Comparison of ENCODE assay signal across 8 cellular contexts in the genomic region with DNA sequence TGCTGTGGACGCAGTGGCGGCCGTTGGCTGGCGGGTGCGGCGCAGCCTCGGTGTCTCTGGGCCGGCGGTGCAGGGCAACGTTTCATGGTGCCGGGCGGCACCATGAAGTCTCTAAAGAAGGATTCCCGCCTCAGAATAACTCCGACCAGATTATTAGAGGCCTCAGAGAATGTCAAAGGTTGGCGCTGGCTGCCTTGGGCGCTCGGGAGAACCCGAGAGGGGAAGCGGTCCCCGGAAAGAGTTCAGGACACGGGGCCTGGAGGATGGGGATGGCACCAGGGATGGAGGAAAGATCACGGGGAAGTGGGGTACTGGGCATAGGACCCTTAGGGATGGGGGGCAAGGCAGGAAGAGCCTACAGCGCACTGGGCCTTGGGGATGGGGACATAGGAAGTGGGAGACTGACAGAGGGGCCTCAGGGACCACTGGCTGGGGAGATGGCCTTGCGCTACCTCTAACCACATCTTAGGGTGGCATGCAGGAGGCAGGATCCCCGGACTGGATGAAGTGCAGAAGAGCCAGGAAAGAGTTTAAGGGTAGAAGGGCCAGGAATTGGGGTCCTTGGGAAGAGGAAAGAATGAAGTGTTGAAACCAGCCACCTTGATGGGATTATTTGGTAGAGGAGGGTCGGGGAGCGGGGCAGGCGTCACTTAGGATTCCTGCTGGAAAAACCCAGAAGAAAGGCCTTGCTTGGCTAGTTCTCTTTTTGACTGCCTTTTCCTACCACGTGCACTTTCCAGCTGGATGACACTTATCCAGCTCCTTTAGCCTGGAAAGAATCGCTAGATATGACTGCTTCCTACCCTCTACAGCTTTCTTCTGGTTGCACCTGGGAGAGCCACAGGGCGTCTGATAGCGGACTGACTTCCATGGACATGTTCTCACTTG. TPM values are rescaled to one million over a fixed set of nuclear protein-coding genes. Genes with fewer than 3 reads are reported as not detected.
DNase-seq lines count a peak whose midpoint lies in the region; ATAC-seq lines count a peak whose summit lies in the region.

No MANE protein-coding gene starts in this region.

- peaks cover 0 to 3% (median 0%) of the 10 kb centered on the region in 5 donors for H3K36me3 Mint-ChIP-seq in naive thymus-derived CD4-positive, alpha-beta T cell

- H3K4me3 ChIP-seq in ACC112 (ENCODE audit: low read depth, low read length): peak overlapping the region; percentile 78
- peak overlapping the region; percentile 93 for H3K4me3 ChIP-seq in Jurkat, Clone E6-1 (ENCODE audit: low read length)
- peak overlapping the region; percentile 74 for H3K4me3 ChIP-seq in effector memory CD4-positive, alpha-beta T cell (ENCODE audit: insufficient read depth, low read depth, low read length, poor library complexity, severe bottlenecking)
- peak overlapping the region; percentile 71 for H3K4me3 ChIP-seq in naive thymus-derived CD4-positive, alpha-beta T cell (ENCODE audit: low read length)

- H3K9me3 Mint-ChIP-seq in naive thymus-derived CD4-positive, alpha-beta T cell: no peaks in the 10 kb centered on the region

- peaks cover 28% of the 10 kb centered on the region for H3K4me1 ChIP-seq in ACC112 (ENCODE audit: control insufficient read depth, insufficient read depth, low read length, unreplicated experiment)
- H3K4me1 ChIP-seq in effector memory CD4-positive, alpha-beta T cell (ENCODE audit: control insufficient read depth, insufficient read depth, low read length, poor library complexity, severe bottlenecking): peaks cover 12% of the 10 kb centered on the region
- H3K4me1 ChIP-seq in naive thymus-derived CD4-positive, alpha-beta T cell (ENCODE audit: control insufficient read depth in 2 of 2, insufficient read depth in 2 of 2, low read length in 2 of 2): peaks cover 10 to 14% of the 10 kb centered on the region in 2 donors

- H3K27ac Mint-ChIP-seq in naive thymus-derived CD4-positive, alpha-beta T cell: peak overlapping the region; percentile 32 to 97 (median 82)

- CTCF ChIA-PET in naive thymus-derived CD4-positive, alpha-beta T cell (lab: Charles Lee): interaction anchor here (1.2 kb wide), 1 partner anchor 30 kb away, joined by 3 read pairs; no protein-coding TSS in a partner anchor

- peaks cover 0 to 9% (median 0%) of the 10 kb centered on the region in 5 donors for H3K27me3 Mint-ChIP-seq in naive thymus-derived CD4-positive, alpha-beta T cell

- peaks cover 7% of the 10 kb centered on the region for H3K79me2 ChIP-seq in ACC112 (ENCODE audit: control insufficient read depth, insufficient read depth, low read length, unreplicated experiment)

- POLR2A ChIA-PET in naive thymus-derived CD4-positive, alpha-beta T cell (lab: Charles Lee): interaction anchor here (0.6 to 0.8 kb wide), 2 partner anchors 8 to 20 kb away, joined by 3 read pairs; no protein-coding TSS in a partner anchor

- intact Hi-C loops in naive thymus-derived CD4-positive, alpha-beta T cell (cut with micrococcal nuclease): loop anchor here in 1 of 2 donors (1.0 to 2.0 kb wide), 2 partner anchors 31 to 34 kb away; partner anchors contain the start of gene RSAD1

- no peaks in the 10 kb centered on the region for H3K27me3 ChIP-seq in ACC112 (ENCODE audit: insufficient read depth, low read length)
- no peaks in the 10 kb centered on the region for H3K27me3 ChIP-seq in effector memory CD4-positive, alpha-beta T cell (replicated peaks; ENCODE audit: control insufficient read depth, insufficient read depth, low read length, poor library complexity, severe bottlenecking)
- no peaks in the 10 kb centered on the region for H3K27me3 ChIP-seq in naive thymus-derived CD4-positive, alpha-beta T cell (ENCODE audit: control insufficient read depth in 2 of 2, insufficient read depth in 2 of 2, low read length in 2 of 2)

- no peaks in the 10 kb centered on the region for H3K9me3 ChIP-seq in effector memory CD4-positive, alpha-beta T cell (ENCODE audit: control insufficient read depth, low read length)
- no peaks in the 10 kb centered on the region for H3K9me3 ChIP-seq in naive thymus-derived CD4-positive, alpha-beta T cell (ENCODE audit: control insufficient read depth in 2 of 3, low read length in 3 of 3)

- no peak for ATAC-seq in naive thymus-derived CD4-positive, alpha-beta T cell
- ATAC-seq in HG02885 (IDR thresholded peaks at IDR 0.05; ENCODE audit: poor library complexity, unreplicated experiment): no peak

- H3K36me3 ChIP-seq in ACC112 (ENCODE audit: insufficient read depth, low read length): no peaks in the 10 kb centered on the region
- H3K36me3 ChIP-seq in effector memory CD4-positive, alpha-beta T cell (ENCODE audit: control insufficient read depth, insufficient read depth, low read length): no peaks in the 10 kb centered on the region
- H3K36me3 ChIP-seq in naive thymus-derived CD4-positive, alpha-beta T cell (ENCODE audit: control insufficient read depth in 2 of 3, insufficient read depth in 3 of 3, low read length in 3 of 3): no peaks in the 10 kb centered on the region

- no peak for DNase-seq in Jurkat, Clone E6-1 (ENCODE audit: low read depth, low spot score)
- DNase-seq in effector memory CD4-positive, alpha-beta T cell: no peak
- DNase-seq in naive thymus-derived CD4-positive, alpha-beta T cell: no peak
- DNase-seq in ecto neural progenitor cell (ENCODE audit: low spot score) (no peak), GF-D8 (lab: John Stamatoyannopoulos, UW) (no peak), foreskin melanocyte (no peak)

- H2AFZ ChIP-seq in ACC112 (ENCODE audit: low read length, unreplicated experiment): peak overlapping the region; percentile 78

- H3K4me3 Mint-ChIP-seq in naive thymus-derived CD4-positive, alpha-beta T cell: peak overlapping the region; percentile 79 to 96 (median 90)

- H3K4me1 Mint-ChIP-seq in naive thymus-derived CD4-positive, alpha-beta T cell: peaks cover 0 to 48% (median 36%) of the 10 kb centered on the region in 7 donors

- H3K27ac ChIP-seq in ACC112 (ENCODE audit: low read depth, low read length): peak overlapping the region; percentile 54; the same call in 1 of the 2 replicates
- peak overlapping the region; percentile 62 for H3K27ac ChIP-seq in effector memory CD4-positive, alpha-beta T cell (ENCODE audit: insufficient read depth, low read length, poor library complexity, severe bottlenecking)
- H3K27ac ChIP-seq in naive thymus-derived CD4-positive, alpha-beta T cell (ENCODE audit: low read depth, low read length): peak overlapping the region; percentile 75

RNA-seq across cellular contexts. Expression of gene MYCBPAP, which starts 0.6 kb away (rescaled TPM):
- 9.7 TPM for polyA plus RNA-seq in Jurkat, Clone E6-1 (2012; ENCODE audit: insufficient read depth, insufficient read length)
- total RNA-seq in naive thymus-derived CD4-positive, alpha-beta T cell: 1 to 10 TPM in 4 of 5 experiments, under 1 TPM in 1; 0.90 to 9.0 (median 8.6) TPM
- polyA plus RNA-seq in naive thymus-derived CD4-positive, alpha-beta T cell: under 1 TPM in 1 of 2 donors, not detected in 1; 0.59 TPM

RNA-seq across cellular contexts. Expression of gene EPN3, which starts 23.7 kb away (rescaled TPM):
- polyA plus RNA-seq in Jurkat, Clone E6-1 (2012; ENCODE audit: insufficient read depth, insufficient read length): not detected
- not detected for total RNA-seq in naive thymus-derived CD4-positive, alpha-beta T cell
- not detected for polyA plus RNA-seq in naive thymus-derived CD4-positive, alpha-beta T cell

RNA-seq across cellular contexts. Expression of gene RSAD1, which starts 30.2 kb away (rescaled TPM):
- polyA plus RNA-seq in Jurkat, Clone E6-1 (2012; ENCODE audit: insufficient read depth, insufficient read length): 84.2 TPM
- total RNA-seq in naive thymus-derived CD4-positive, alpha-beta T cell: 10 to 100 TPM; 38.3 to 91.0 (median 54.6) TPM
- polyA plus RNA-seq in naive thymus-derived CD4-positive, alpha-beta T cell: 10 to 100 TPM; 56.8 to 76.0 TPM

RNA-seq across cellular contexts. Expression of gene SPATA20, which starts 38.2 kb away (rescaled TPM):
- 10.9 TPM for polyA plus RNA-seq in Jurkat, Clone E6-1 (2012; ENCODE audit: insufficient read depth, insufficient read length)
- 10 to 100 TPM; 14.3 to 19.4 (median 16.4) TPM for total RNA-seq in naive thymus-derived CD4-positive, alpha-beta T cell
- 1 to 10 TPM; 3.7 to 5.6 TPM for polyA plus RNA-seq in naive thymus-derived CD4-positive, alpha-beta T cell

RNA-seq across cellular contexts. Expression of gene CHAD, which starts 40.1 kb away (rescaled TPM):
- not detected for polyA plus RNA-seq in Jurkat, Clone E6-1 (2012; ENCODE audit: insufficient read depth, insufficient read length)
- not detected for total RNA-seq in naive thymus-derived CD4-positive, alpha-beta T cell
- not detected for polyA plus RNA-seq in naive thymus-derived CD4-positive, alpha-beta T cell
